9 cellular contexts compared by ENCODE assay signal in genomic region chr6:4055420-4056041, GRCh38. TPM values are rescaled to one million over a fixed set of nuclear protein-coding genes. Genes with fewer than 3 reads are reported as not detected.
DNase-seq lines count a peak whose midpoint lies in the region; ATAC-seq and TF ChIP-seq lines count a peak whose summit lies in the region.
"Had no signal": no experiment of that assay in that cellular context is flagged by ENCODE, and none has a peak within 500 bp of the region (broad histone marks: within the 10 kb centered on the region; RNA-seq: fewer than 3 reads in every experiment).

No MANE protein-coding gene starts in this region.

- H3K4me1 ChIP-seq in left ventricle myocardium inferior (peaks cover 13% of the 10 kb centered on the region), suprapubic skin (peaks cover 8% of the 10 kb centered on the region)

- H3K27me3 ChIP-seq in WERI-Rb-1 (ENCODE audit: insufficient read depth, low read depth, severe bottlenecking) (no peaks in the 10 kb centered on the region), left ventricle myocardium inferior (ENCODE audit: low read depth) (no peaks in the 10 kb centered on the region), suprapubic skin (no peaks in the 10 kb centered on the region)

- H3K4me3 ChIP-seq in WERI-Rb-1 (ENCODE audit: low read depth, low read length), result no peak overlapping the region
- H3K4me3 ChIP-seq in left ventricle myocardium inferior, result no peak overlapping the region
- H3K4me3 ChIP-seq in suprapubic skin, result no peak overlapping the region

- no peak for TF ChIP-seq POLR2A in suprapubic skin (IDR thresholded peaks at IDR 0.05)

- peaks cover 100% of the 10 kb centered on the region for H3K36me3 ChIP-seq in WERI-Rb-1
- H3K36me3 ChIP-seq in left ventricle myocardium inferior, result peaks cover 89% of the 10 kb centered on the region
- H3K36me3 ChIP-seq in suprapubic skin, result peaks cover 86% of the 10 kb centered on the region

- H3K27ac ChIP-seq in WERI-Rb-1 (no peak overlapping the region), left ventricle myocardium inferior (replicated peaks) (peak overlapping the region; percentile 17), suprapubic skin (no peak overlapping the region)

- intact Hi-C loops in left ventricle myocardium inferior (cut with micrococcal nuclease), result loop anchor here (5.0 to 10.0 kb wide), 2 partner anchors 99 to 152 kb away; no protein-coding TSS in a partner anchor

- H3K9me3 Mint-ChIP-seq in HFFc6, result no peaks in the 10 kb centered on the region
- H3K9me3 Mint-ChIP-seq in stimulated activated naive CD8-positive, alpha-beta T cell treated with anti-CD3 and anti-CD28 coated beads, Interleukin-15, amount 100 ng/mL, for 72 hours, result no peaks in the 10 kb centered on the region

- TF ChIP-seq EP300 in suprapubic skin (IDR thresholded peaks at IDR 0.05), result no peak

- H3K27me3 Mint-ChIP-seq in HFFc6 (ENCODE audit: insufficient read depth), result peaks cover 1% of the 10 kb centered on the region
- no peaks in the 10 kb centered on the region for H3K27me3 Mint-ChIP-seq in stimulated activated naive CD8-positive, alpha-beta T cell treated with anti-CD3 and anti-CD28 coated beads, Interleukin-15, amount 100 ng/mL, for 72 hours

- peaks cover 39% of the 10 kb centered on the region for H3K36me3 Mint-ChIP-seq in HFFc6 (ENCODE audit: low read depth)

- ATAC-seq in HG02852 (IDR thresholded peaks at IDR 0.05; ENCODE audit: unreplicated experiment) (no peak), HG03139 (IDR thresholded peaks at IDR 0.05; ENCODE audit: unreplicated experiment) (no peak)
- ATAC-seq in stimulated activated naive CD8-positive, alpha-beta T cell treated with anti-CD3 and anti-CD28 coated beads, Interleukin-15, amount 100 ng/mL, for 72 hours, result no peak

- peak; percentile 70 for DNase-seq in AG20443 (ENCODE audit: low spot score)
- peak; percentile 78 for DNase-seq in HFFc6
- DNase-seq in WERI-Rb-1, result peak; percentile 61
- DNase-seq in left ventricle myocardium inferior, result no peak
- no peak for DNase-seq in suprapubic skin (ENCODE audit: low spot score in 2 of 2)
- DNase-seq in stimulated activated naive CD8-positive, alpha-beta T cell treated with anti-CD3 and anti-CD28 coated beads, Interleukin-15, amount 100 ng/mL, for 72 hours, result no peak

- H3K4me1 Mint-ChIP-seq in HFFc6 (ENCODE audit: low read depth), result peaks cover 54% of the 10 kb centered on the region
- H3K4me1 Mint-ChIP-seq in stimulated activated naive CD8-positive, alpha-beta T cell treated with anti-CD3 and anti-CD28 coated beads, Interleukin-15, amount 100 ng/mL, for 72 hours, result peaks cover 34% of the 10 kb centered on the region

- H3K9me3 ChIP-seq in WERI-Rb-1 (ENCODE audit: severe bottlenecking), result no peaks in the 10 kb centered on the region
- H3K9me3 ChIP-seq in left ventricle myocardium inferior (replicated peaks), result no peaks in the 10 kb centered on the region
- no peaks in the 10 kb centered on the region for H3K9me3 ChIP-seq in suprapubic skin

- 43% methylated on average over 2 of the region's 2 CpGs for WGBS in suprapubic skin

- H3K4me3 Mint-ChIP-seq in HFFc6, result peak overlapping the region; percentile 35
- H3K4me3 Mint-ChIP-seq in stimulated activated naive CD8-positive, alpha-beta T cell treated with anti-CD3 and anti-CD28 coated beads, Interleukin-15, amount 100 ng/mL, for 72 hours, result no peak overlapping the region

- TF ChIP-seq CTCF in HFFc6 (IDR thresholded peaks at IDR 0.05), result peak; percentile 75
- TF ChIP-seq CTCF in WERI-Rb-1 (IDR thresholded peaks at IDR 0.05; ENCODE audit: low read depth, low read length), result peak; percentile 52
- TF ChIP-seq CTCF in left ventricle myocardium inferior (IDR thresholded peaks at IDR 0.05; ENCODE audit: borderline replicate concordance), result peak; percentile 63
- TF ChIP-seq CTCF in suprapubic skin (IDR thresholded peaks at IDR 0.05), result peak; percentile 32 to 55

- peak overlapping the region; percentile 68 for H3K27ac Mint-ChIP-seq in HFFc6
- no peak overlapping the region for H3K27ac Mint-ChIP-seq in stimulated activated naive CD8-positive, alpha-beta T cell treated with anti-CD3 and anti-CD28 coated beads, Interleukin-15, amount 100 ng/mL, for 72 hours

RNA-seq across cellular contexts. Expression of gene FAM217A, which starts 23.4 kb away (rescaled TPM):
- total RNA-seq in HFFc6 (2021; fragmentation: NEBNext Ultra II Directional; extraction: Animal tissue kit (Norgen Biotek cat#: 25700)), result not detected
- total RNA-seq in left ventricle myocardium inferior (not detected), suprapubic skin (not detected)
- total RNA-seq: urinary bladder had no signal

Comparison
In these comparisons a context has a peak if more than half of its experiments do, and no peak if none do; other contexts are left out.
1. DNase-seq: peak in AG20443 (single experiment), HFFc6 (single experiment) and WERI-Rb-1 (single experiment); none in left ventricle myocardium inferior (single experiment), suprapubic skin (0 of 2) and stimulated activated naive CD8-positive, alpha-beta T cell treated with anti-CD3 and anti-CD28 coated beads, Interleukin-15, amount 100 ng/mL, for 72 hours (0 of 2).
2. Peak in every context shown above with its lines, with median percentiles within 50 percentile points of each other: CTCF ChIP-seq.